In genomic region chr2:169579044-169579443, GRCh38 we compare ENCODE assay signal across 23 cellular contexts.
"Had no signal": no experiment of that assay in that cellular context is flagged by ENCODE, and none has a peak within 500 bp of the region (broad histone marks: within the 10 kb centered on the region; RNA-seq: fewer than 3 reads in every experiment).

No MANE protein-coding gene starts in this region.

- H3K4me2 ChIP-seq: PC-9 had no signal

- H3K27me3 ChIP-seq: adrenal gland had no signal

- DNase-seq: activated CD4-positive, alpha-beta T cell treated with anti-CD3 and anti-CD28 coated beads for 48 hours; activated CD4-positive, alpha-beta T cell treated with anti-CD3 and anti-CD28 coated beads, Interleukin-2, amount 50 U/mL, for 4 hours; activated CD4-positive, CD25-positive, alpha-beta regulatory T cell treated with anti-CD3 and anti-CD28 coated beads, Interleukin-2, amount 50 U/mL, for 72 hours; activated CD8-positive, alpha-beta memory T cell treated with anti-CD3 and anti-CD28 coated beads, Interleukin-2, amount 50 U/mL, for 48 hours; activated CD8-positive, alpha-beta T cell treated with anti-CD3 and anti-CD28 coated beads, Interleukin-2, amount 10 ng/mL, durations not matched to agents 7 days and 5 days; activated naive CD4-positive, alpha-beta T cell treated with anti-CD3 and anti-CD28 coated beads, Interleukin-2, amount 50 U/mL, for 16 hours; activated naive CD8-positive, alpha-beta T cell treated with anti-CD3 and anti-CD28 coated beads, Interleukin-2, amount 10 ng/mL, durations not matched to agents 7 days and 5 days; activated T-cell treated with anti-CD3 and anti-CD28 coated beads, Interleukin-2, amount 50 U/mL, for 1 hour; adrenal gland; anterior cingulate cortex; cerebellar nuclear complex; MM.1S; NCI-H1105; NCI-H1436; NCI-H1694 treated with DMSO at 0.1 percent for 48 hours; NCI-H2029 treated with DMSO at 0.1 percent for 48 hours; NCI-H446; NCI-H82; PC-9; SIG-M5; T-helper 17 cell; T-helper 9 cell had no signal

- H3K4me3 ChIP-seq: adrenal gland, PC-9 had no signal

- ATAC-seq: activated CD8-positive, alpha-beta T cell treated with anti-CD3 and anti-CD28 coated beads, Interleukin-2, amount 10 ng/mL, durations not matched to agents 7 days and 5 days; T-helper 17 cell; WTC11 had no signal

- H3K36me3 ChIP-seq: adrenal gland had no signal

- H2AFZ ChIP-seq: PC-9 had no signal

- H3K27ac ChIP-seq: adrenal gland, PC-9 had no signal

- H3K9me3 ChIP-seq: adrenal gland had no signal
